27 cellular contexts compared by ENCODE assay signal in the genomic region with DNA sequence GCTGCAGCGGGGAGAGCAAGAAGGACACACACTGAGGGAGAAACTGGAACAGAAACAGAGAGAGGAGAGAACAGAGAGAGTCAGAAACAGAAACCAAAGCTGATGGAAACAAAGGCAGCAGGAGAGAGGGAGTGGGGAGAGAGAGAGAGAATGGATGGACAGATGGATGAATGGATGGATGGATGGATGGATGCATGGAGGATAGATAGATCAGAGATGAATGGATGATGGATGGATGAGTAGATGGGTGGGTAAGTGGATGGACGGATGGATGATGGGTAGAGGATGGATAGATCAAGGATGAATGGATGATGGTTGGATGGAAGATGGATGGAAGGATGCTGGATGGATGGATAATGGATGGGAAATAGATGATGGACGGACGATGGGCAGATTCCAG. TPM values are rescaled to one million over a fixed set of nuclear protein-coding genes. Genes with fewer than 3 reads are reported as not detected.
DNase-seq lines count a peak whose midpoint lies in the region; ATAC-seq, FAIRE-seq and TF ChIP-seq lines count a peak whose summit lies in the region.
"Had no signal": no experiment of that assay in that cellular context is flagged by ENCODE, and none has a peak within 500 bp of the region (broad histone marks: within the 10 kb centered on the region; RNA-seq: fewer than 3 reads in every experiment).

No MANE protein-coding gene starts in this region.

- peaks cover 4% of the 10 kb centered on the region for H3K27me3 ChIP-seq in CD4-positive, alpha-beta T cell (ENCODE audit: control insufficient read depth, insufficient read depth, low read length)

- H3K27ac Mint-ChIP-seq in CD4-positive, alpha-beta T cell, result no peak overlapping the region
- H3K27ac Mint-ChIP-seq: B cell; CD4-positive, alpha-beta memory T cell had no signal

- no peak for DNase-seq in CD4-positive, alpha-beta T cell
- DNase-seq in HTR-8/SVneo (ENCODE audit: insufficient read length, low spot score) (no peak), islet precursor cell (peak; percentile 22), mesenteric fat pad (ENCODE audit: low spot score) (no peak), lower leg skin (ENCODE audit: low spot score in 2 of 2) (no peak)
- DNase-seq: AML-193; CD4-positive, alpha-beta memory T cell; CD8-positive, alpha-beta memory T cell; COR-L47; DMS 273 treated with DMSO at 0.1 percent for 48 hours; DMS153; DMS53; DMS79; DND-41; EL; GDM1 had no signal

- intact Hi-C loops in CD4-positive, alpha-beta T cell (cut with DNase I, micrococcal nuclease), result no loop called here
- intact Hi-C loops in lower leg skin (cut with DNase I; ENCODE audit: low total_unique reads), result no loop called here

- CTCF ChIA-PET in CD4-positive, alpha-beta T cell (lab: Charles Lee), result no interaction called here

- TF ChIP-seq POLR2A in lower leg skin (IDR thresholded peaks at IDR 0.05), result no peak

- no peaks in the 10 kb centered on the region for H3K9me3 ChIP-seq in CD4-positive, alpha-beta T cell (ENCODE audit: control insufficient read depth, low read length)
- H3K9me3 ChIP-seq: A549; BLaER1 treated with 17β-estradiol and CSF1 and Interleukin-3, amounts not matched to agents 10 nM and 100 nM had no signal

- H3K27me3 Mint-ChIP-seq in CD4-positive, alpha-beta T cell, result peaks cover 41% of the 10 kb centered on the region

- TF ChIP-seq CTCF in CD4-positive, alpha-beta T cell (IDR thresholded peaks at IDR 0.05), result no peak
- no peak for TF ChIP-seq CTCF in lower leg skin (IDR thresholded peaks at IDR 0.05)

- H3K4me3 Mint-ChIP-seq in CD4-positive, alpha-beta T cell, result peak overlapping the region; percentile 6
- H3K4me3 Mint-ChIP-seq: B cell; CD4-positive, alpha-beta memory T cell; CD8-positive, alpha-beta memory T cell had no signal

- peaks cover 7% of the 10 kb centered on the region for H3K4me1 Mint-ChIP-seq in CD4-positive, alpha-beta T cell (ENCODE audit: low read depth)

- POLR2A ChIA-PET in CD4-positive, alpha-beta T cell (lab: Charles Lee), result no interaction called here

- peak; percentile 75 for FAIRE-seq in HTR-8/SVneo (lab: Jason Lieb, UNC)
- FAIRE-seq: A549, GM12878, GM12892, GM18507 had no signal

- no peak for ATAC-seq in CD4-positive, alpha-beta T cell (ENCODE audit: poor library complexity)
- ATAC-seq in HG03280 (IDR thresholded peaks at IDR 0.05; ENCODE audit: unreplicated experiment), result no peak
- ATAC-seq: A549, GM12878 had no signal

- no peak overlapping the region for H3K27ac ChIP-seq in CD4-positive, alpha-beta T cell (ENCODE audit: low read depth, low read length)
- H3K27ac ChIP-seq: 22Rv1; A549; BLaER1 treated with 17β-estradiol and CSF1 and Interleukin-3, amounts not matched to agents 10 nM and 100 nM; C4-2B had no signal

- no peaks in the 10 kb centered on the region for H3K9me3 Mint-ChIP-seq in CD4-positive, alpha-beta T cell
- H3K9me3 Mint-ChIP-seq: CD4-positive, alpha-beta memory T cell had no signal

- 78 to 84% methylated on average over 3 to 4 of the region's 4 CpGs for WGBS in lower leg skin, 2 donors

- H3K36me3 Mint-ChIP-seq in CD4-positive, alpha-beta T cell (ENCODE audit: low read depth), result no peaks in the 10 kb centered on the region
- H3K36me3 Mint-ChIP-seq: CD4-positive, alpha-beta memory T cell; CD8-positive, alpha-beta memory T cell had no signal

- H3K4me3 ChIP-seq in lower leg skin (ENCODE audit: low read depth, poor library complexity, severe bottlenecking), result no peak overlapping the region
- H3K4me3 ChIP-seq: A549; BLaER1 treated with 17β-estradiol and CSF1 and Interleukin-3, amounts not matched to agents 10 nM and 100 nM; GM12878 had no signal

RNA-seq across cellular contexts. Expression of gene PHACTR3, which starts 35.0 kb away (rescaled TPM):
- total RNA-seq in CD4-positive, alpha-beta T cell, result not detected
- 1.8 TPM for total RNA-seq in mesenteric fat pad
- 1 to 10 TPM; 1.4 to 7.2 (median 4.3) TPM for total RNA-seq in lower leg skin
- total RNA-seq: A172; B cell; CD4-positive, alpha-beta memory T cell; CD8-positive, alpha-beta memory T cell; G401 had no signal
